Comparison of ENCODE assay signal across 20 cellular contexts in genomic region chr7:82945480-82945879, GRCh38.
A peak's percentile ranks its signal among the peaks of the same experiment; 100 is the strongest.
DNase-seq lines count a peak whose midpoint lies in the region; TF ChIP-seq lines count a peak whose summit lies in the region.
"Had no signal": no experiment of that assay in that cellular context is flagged by ENCODE, and none has a peak within 500 bp of the region (broad histone marks: within the 10 kb centered on the region; RNA-seq: fewer than 3 reads in every experiment).

No MANE protein-coding gene starts in this region.

- no peak for TF ChIP-seq CTCF in HEK293 (tag by site-specific recombination; IDR thresholded peaks at IDR 0.05)
- no peak for TF ChIP-seq CTCF in OCI-LY7 (conservative IDR thresholded peaks at IDR 0.05; ENCODE audit: low read length)
- TF ChIP-seq CTCF in epithelial cell of esophagus (IDR thresholded peaks at IDR 0.05; ENCODE audit: insufficient read depth, low read depth, low read length, missing control alignments), result peak; percentile 14
- no peak for TF ChIP-seq CTCF in right atrium auricular region (IDR thresholded peaks at IDR 0.05)

- H2AFZ ChIP-seq in OCI-LY7 (ENCODE audit: low read length), result peak overlapping the region; percentile 51; the same call in 1 of the 2 replicates

- CTCF ChIA-PET in HEK293 (lab: Yijun Ruan, JAX), result no interaction called here
- CTCF ChIA-PET in OCI-LY7 (lab: Charles Lee; ENCODE audit: unreplicated experiment), result no interaction called here

- H3K4me1 ChIP-seq in HEK293 (ENCODE audit: control insufficient read depth, insufficient read depth, low read length) (peaks cover 11% of the 10 kb centered on the region), OCI-LY7 (ENCODE audit: insufficient read depth, low read length, poor library complexity, severe bottlenecking) (no peaks in the 10 kb centered on the region), right atrium auricular region (no peaks in the 10 kb centered on the region)

- H3K27ac ChIP-seq in HEK293 (ENCODE audit: extremely low read depth, low read depth, low read length) (peak overlapping the region; percentile 38; the same call in 1 of the 2 replicates), OCI-LY7 (ENCODE audit: low read depth, low read length, poor library complexity, severe bottlenecking) (no peak overlapping the region), right atrium auricular region (no peak overlapping the region)

- H3K9me3 ChIP-seq in HEK293 (ENCODE audit: control insufficient read depth, insufficient read depth, low read depth, low read length) (no peaks in the 10 kb centered on the region), OCI-LY7 (ENCODE audit: low read length) (no peaks in the 10 kb centered on the region), right atrium auricular region (no peaks in the 10 kb centered on the region)

- POLR2A ChIA-PET in HEK293 (lab: Yijun Ruan, JAX), result no interaction called here
- POLR2A ChIA-PET in OCI-LY7 (lab: Charles Lee), result interaction anchor here (1.3 kb wide), 1 partner anchor 10 kb away, joined by 4 read pairs; no protein-coding TSS in a partner anchor

- H3K4me3 ChIP-seq in HEK293 (ENCODE audit: low read depth, low read length) (no peak overlapping the region), OCI-LY7 (ENCODE audit: low read depth, low read length, poor library complexity, severe bottlenecking) (no peak overlapping the region), epithelial cell of esophagus (ENCODE audit: low read length) (no peak overlapping the region), right atrium auricular region (no peak overlapping the region)
- H3K4me3 ChIP-seq: GM12878, K562 had no signal

- no peaks in the 10 kb centered on the region for H3K9me2 ChIP-seq in OCI-LY7 (ENCODE audit: insufficient read depth, low read length)

- BruUV-seq in OCI-LY7 (replicated peaks; lab: Mats Ljungman, UMichigan), result no TSS peak

- H3K27me3 ChIP-seq in right atrium auricular region, result no peaks in the 10 kb centered on the region

- DNase-seq in OCI-LY7 (ENCODE audit: low spot score) (no peak), epithelial cell of esophagus (ENCODE audit: low read depth) (peak; percentile 56), kidney glomerular epithelial cell (lab: John Stamatoyannopoulos, UW) (peak; percentile 69), right atrium auricular region (ENCODE audit: low spot score) (no peak), HT-29 (ENCODE audit: low spot score) (no peak), NAMALWA (ENCODE audit: low spot score) (no peak)
- no peak for DNase-seq in activated effector memory CD4-positive, alpha-beta T cell treated with anti-CD3 and anti-CD28 coated beads, Interleukin-2, amount 50 U/mL, for 16 hours
- DNase-seq: DMS 273 treated with DMSO at 0.1 percent for 48 hours, GOT3, MV-4-11, NCI-H1417, NCI-H187, NCI-H345, NCI-H526 treated with DMSO at 0.1 percent for 48 hours, RPMI8226, SIG-M5, T-cell had no signal

- intact Hi-C loops in OCI-LY7 (cut with micrococcal nuclease; ENCODE audit: unreplicated experiment), result no loop called here

- no peak overlapping the region for H3K4me2 ChIP-seq in OCI-LY7 (ENCODE audit: low read length)

- no peaks in the 10 kb centered on the region for H4K20me1 ChIP-seq in OCI-LY7 (ENCODE audit: insufficient read depth, low read length)

- no peaks in the 10 kb centered on the region for H3K36me3 ChIP-seq in HEK293 (ENCODE audit: control insufficient read depth in 2 of 2, insufficient read depth in 1 of 2, low read length in 2 of 2)
- H3K36me3 ChIP-seq in OCI-LY7 (ENCODE audit: insufficient read depth, low read length), result no peaks in the 10 kb centered on the region
- no peaks in the 10 kb centered on the region for H3K36me3 ChIP-seq in right atrium auricular region

- no peaks in the 10 kb centered on the region for H3K79me2 ChIP-seq in OCI-LY7 (ENCODE audit: insufficient read depth, low read depth, low read length)

TF ChIP-seq in HEK293, 187 proteins besides CTCF, POLR2A, EP300 and RAD21 (continues in another document):
- TF ChIP-seq INSM2 (tag by site-specific recombination; IDR thresholded peaks at IDR 0.05) (no peak), TRIM28 (IDR thresholded peaks at IDR 0.05; ENCODE audit: borderline replicate concordance, low read length) (0 out of 2 replicates have a peak, but pooled peaks have one; percentile 24), ZNF660 (tag by site-specific recombination; IDR thresholded peaks at IDR 0.05) (0 out of 2 replicates have a peak, but pooled peaks have one; percentile 21), ZNF654 (tag by site-specific recombination; IDR thresholded peaks at IDR 0.05; ENCODE audit: low read depth) (0 out of 2 replicates have a peak, but pooled peaks have one; percentile 2), ZNF280D (tag by site-specific recombination; IDR thresholded peaks at IDR 0.05) (no peak), BCL6B (tag by site-specific recombination; IDR thresholded peaks at IDR 0.05) (no peak), SP3 (tag by site-specific recombination; IDR thresholded peaks at IDR 0.05) (no peak), ZNF701 (tag by site-specific recombination; IDR thresholded peaks at IDR 0.05) (no peak), ZXDB (tag by site-specific recombination; IDR thresholded peaks at IDR 0.05) (0 out of 2 replicates have a peak, but pooled peaks have one; percentile 22), ZNF514 (tag by site-specific recombination; IDR thresholded peaks at IDR 0.05) (no peak), PBX3 (CRISPR knock-in tag; IDR thresholded peaks at IDR 0.05) (no peak), ZNF561 (tag by site-specific recombination; IDR thresholded peaks at IDR 0.05; ENCODE audit: borderline replicate concordance) (no peak), ZFP41 (tag by site-specific recombination; IDR thresholded peaks at IDR 0.05; ENCODE audit: borderline replicate concordance) (no peak), ZNF76 (tag by site-specific recombination; IDR thresholded peaks at IDR 0.05; ENCODE audit: borderline replicate concordance, low read depth) (no peak)

Comparison
In these comparisons a context has a peak if more than half of its experiments do, and no peak if none do; other contexts are left out.
1. DNase-seq: peak in epithelial cell of esophagus (single experiment) and kidney glomerular epithelial cell (single experiment); none in OCI-LY7 (single experiment), right atrium auricular region (single experiment), HT-29 (single experiment), activated effector memory CD4-positive, alpha-beta T cell treated with anti-CD3 and anti-CD28 coated beads, Interleukin-2, amount 50 U/mL, for 16 hours (single experiment) and NAMALWA (single experiment).